Comparison of ENCODE assay signal across 18 cellular contexts in the genomic region with DNA sequence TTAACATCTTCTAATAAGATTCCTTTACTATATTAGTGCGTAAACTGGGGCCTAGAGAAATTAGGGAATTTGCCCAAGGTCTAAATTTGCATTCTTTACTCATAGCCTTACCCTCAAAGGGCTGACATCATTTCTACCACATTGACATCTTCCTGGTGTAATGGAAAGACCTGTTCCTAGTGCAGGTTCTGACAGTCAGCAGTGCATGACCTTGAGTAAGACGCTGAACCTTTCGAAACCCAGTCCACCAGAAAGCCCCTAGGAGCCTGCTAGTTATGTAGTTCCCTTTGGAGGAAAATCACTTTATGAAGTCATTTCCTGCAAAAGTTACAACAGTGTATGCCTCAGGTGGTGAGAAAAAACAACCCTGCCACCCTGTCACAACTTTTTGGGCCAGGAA.
DNase-seq lines count a peak whose midpoint lies in the region; ATAC-seq and TF ChIP-seq lines count a peak whose summit lies in the region.
"Had no signal": no experiment of that assay in that cellular context is flagged by ENCODE, and none has a peak within 500 bp of the region (broad histone marks: within the 10 kb centered on the region; RNA-seq: fewer than 3 reads in every experiment).

No MANE protein-coding gene starts in this region.

- POLR2A ChIA-PET in Caco-2 (lab: Charles Lee): no interaction called here

- H3K4me1 ChIP-seq in Caco-2: peaks cover 8% of the 10 kb centered on the region
- H3K4me1 ChIP-seq: HAP-1 had no signal

- H3K4me3 Mint-ChIP-seq in natural killer cell treated with Interleukin-12 subunit alpha and Interleukin-12 subunit beta and Interleukin-15 and Interleukin-18, amount 100 ng/mL, for 72 hours: no peak overlapping the region
- no peak overlapping the region for H3K4me3 Mint-ChIP-seq in natural killer cell
- H3K4me3 Mint-ChIP-seq in stimulated activated memory B cell treated with anti-CD40 and anti-IgM and Interleukin-4, amounts not matched to agents 10 μg/mL and 1 μg/mL and 100 μg/mL, for 72 hours: no peak overlapping the region
- no peak overlapping the region for H3K4me3 Mint-ChIP-seq in effector memory CD8-positive, alpha-beta T cell
- no peak overlapping the region for H3K4me3 Mint-ChIP-seq in Caco-2 (ENCODE audit: unreplicated experiment)
- H3K4me3 Mint-ChIP-seq: mesothelial cell of epicardium had no signal

- no peak overlapping the region for H3K27ac Mint-ChIP-seq in natural killer cell treated with Interleukin-12 subunit alpha and Interleukin-12 subunit beta and Interleukin-15 and Interleukin-18, amount 100 ng/mL, for 72 hours
- H3K27ac Mint-ChIP-seq in natural killer cell (no peak overlapping the region), Caco-2 (ENCODE audit: unreplicated experiment) (no peak overlapping the region)
- no peak overlapping the region for H3K27ac Mint-ChIP-seq in stimulated activated memory B cell treated with anti-CD40 and anti-IgM and Interleukin-4, amounts not matched to agents 10 μg/mL and 1 μg/mL and 100 μg/mL, for 72 hours
- no peak overlapping the region for H3K27ac Mint-ChIP-seq in effector memory CD8-positive, alpha-beta T cell
- H3K27ac Mint-ChIP-seq: IgD-negative memory B cell, mesothelial cell of epicardium had no signal

- no peaks in the 10 kb centered on the region for H3K9me3 Mint-ChIP-seq in natural killer cell treated with Interleukin-12 subunit alpha and Interleukin-12 subunit beta and Interleukin-15 and Interleukin-18, amount 100 ng/mL, for 72 hours
- no peaks in the 10 kb centered on the region for H3K9me3 Mint-ChIP-seq in natural killer cell
- H3K9me3 Mint-ChIP-seq in stimulated activated memory B cell treated with anti-CD40 and anti-IgM and Interleukin-4, amounts not matched to agents 10 μg/mL and 1 μg/mL and 100 μg/mL, for 72 hours: no peaks in the 10 kb centered on the region
- H3K9me3 Mint-ChIP-seq in effector memory CD8-positive, alpha-beta T cell: no peaks in the 10 kb centered on the region
- H3K9me3 Mint-ChIP-seq in Caco-2 (ENCODE audit: unreplicated experiment): no peaks in the 10 kb centered on the region
- H3K9me3 Mint-ChIP-seq: IgD-negative memory B cell, mesothelial cell of epicardium had no signal

- peaks cover 6 to 9% of the 10 kb centered on the region in 2 donors for H3K4me1 Mint-ChIP-seq in natural killer cell treated with Interleukin-12 subunit alpha and Interleukin-12 subunit beta and Interleukin-15 and Interleukin-18, amount 100 ng/mL, for 72 hours (ENCODE audit: low read depth in 2 of 2)
- peaks cover 17 to 23% of the 10 kb centered on the region in 2 donors for H3K4me1 Mint-ChIP-seq in natural killer cell
- peaks cover 7% of the 10 kb centered on the region for H3K4me1 Mint-ChIP-seq in stimulated activated memory B cell treated with anti-CD40 and anti-IgM and Interleukin-4, amounts not matched to agents 10 μg/mL and 1 μg/mL and 100 μg/mL, for 72 hours
- H3K4me1 Mint-ChIP-seq in effector memory CD8-positive, alpha-beta T cell (ENCODE audit: low read depth in 2 of 2): peaks cover 7 to 11% of the 10 kb centered on the region in 2 donors
- peaks cover 12% of the 10 kb centered on the region for H3K4me1 Mint-ChIP-seq in Caco-2 (ENCODE audit: low read depth, unreplicated experiment)

- no peaks in the 10 kb centered on the region for H3K27me3 ChIP-seq in Caco-2 (replicated peaks; ENCODE audit: control insufficient read depth, insufficient read depth, low read length)
- H3K27me3 ChIP-seq: neutrophil had no signal

- H3K36me3 Mint-ChIP-seq in natural killer cell treated with Interleukin-12 subunit alpha and Interleukin-12 subunit beta and Interleukin-15 and Interleukin-18, amount 100 ng/mL, for 72 hours: no peaks in the 10 kb centered on the region
- H3K36me3 Mint-ChIP-seq in natural killer cell: no peaks in the 10 kb centered on the region
- no peaks in the 10 kb centered on the region for H3K36me3 Mint-ChIP-seq in stimulated activated memory B cell treated with anti-CD40 and anti-IgM and Interleukin-4, amounts not matched to agents 10 μg/mL and 1 μg/mL and 100 μg/mL, for 72 hours
- H3K36me3 Mint-ChIP-seq in effector memory CD8-positive, alpha-beta T cell (ENCODE audit: insufficient read depth): no peaks in the 10 kb centered on the region
- no peaks in the 10 kb centered on the region for H3K36me3 Mint-ChIP-seq in Caco-2 (ENCODE audit: insufficient read depth, unreplicated experiment)
- H3K36me3 Mint-ChIP-seq: IgD-negative memory B cell, mesothelial cell of epicardium had no signal

- no TSS peak for BruUV-seq in Caco-2 (replicated peaks; lab: Mats Ljungman, UMichigan)

- no peak overlapping the region for H3K4me3 ChIP-seq in Caco-2 (ENCODE audit: low read depth, low read length)
- H3K4me3 ChIP-seq: HAP-1, PC-9 had no signal

- ATAC-seq in natural killer cell treated with Interleukin-12 subunit alpha and Interleukin-12 subunit beta and Interleukin-15 and Interleukin-18, amount 100 ng/mL, for 72 hours: peak; percentile 43 to 64
- no peak for ATAC-seq in natural killer cell
- ATAC-seq in GM19463 (IDR thresholded peaks at IDR 0.05; ENCODE audit: unreplicated experiment): peak; percentile 56
- peak; percentile 47 for ATAC-seq in HG03520 (IDR thresholded peaks at IDR 0.05; ENCODE audit: unreplicated experiment)
- ATAC-seq in stimulated activated memory B cell treated with anti-CD40 and anti-IgM and Interleukin-4, amounts not matched to agents 10 μg/mL and 1 μg/mL and 100 μg/mL, for 72 hours: peak; percentile 48
- no peak for ATAC-seq in effector memory CD8-positive, alpha-beta T cell (replicated peaks)
- no peak for ATAC-seq in GM21526 (IDR thresholded peaks at IDR 0.05; ENCODE audit: low FRiP score, unreplicated experiment)
- ATAC-seq: right cardiac atrium, SK-N-SH treated with all-trans-retinoic acid at 6 μM for 48 hours had no signal

- intact Hi-C loops in natural killer cell (cut with micrococcal nuclease): no loop called here
- intact Hi-C loops in Caco-2 (cut with micrococcal nuclease; ENCODE audit: unreplicated experiment): no loop called here

- TF ChIP-seq CTCF in natural killer cell (IDR thresholded peaks at IDR 0.05): no peak
- no peak for TF ChIP-seq CTCF in Caco-2 (IDR thresholded peaks at IDR 0.05; ENCODE audit: insufficient read depth in 1 of 2, low read depth in 1 of 2, low read length in 1 of 2, severe bottlenecking in 1 of 2, unreplicated experiment in 1 of 2)

- CTCF ChIA-PET in Caco-2 (lab: Charles Lee): no interaction called here

- DNase-seq in natural killer cell treated with Interleukin-12 subunit alpha and Interleukin-12 subunit beta and Interleukin-15 and Interleukin-18, amount 100 ng/mL, for 72 hours (ENCODE audit: low spot score): no peak
- no peak for DNase-seq in natural killer cell
- no peak for DNase-seq in effector memory CD8-positive, alpha-beta T cell
- no peak for DNase-seq in Caco-2
- DNase-seq: central memory CD4-positive, alpha-beta T cell; NCI-H2081; NCI-H526; PC-9; right cardiac atrium had no signal

- H3K27me3 Mint-ChIP-seq in natural killer cell treated with Interleukin-12 subunit alpha and Interleukin-12 subunit beta and Interleukin-15 and Interleukin-18, amount 100 ng/mL, for 72 hours: peaks cover 0 to 8% of the 10 kb centered on the region in 2 donors
- no peaks in the 10 kb centered on the region for H3K27me3 Mint-ChIP-seq in natural killer cell (ENCODE audit: low read depth in 2 of 2)
- no peaks in the 10 kb centered on the region for H3K27me3 Mint-ChIP-seq in stimulated activated memory B cell treated with anti-CD40 and anti-IgM and Interleukin-4, amounts not matched to agents 10 μg/mL and 1 μg/mL and 100 μg/mL, for 72 hours
- H3K27me3 Mint-ChIP-seq in effector memory CD8-positive, alpha-beta T cell: no peaks in the 10 kb centered on the region
- H3K27me3 Mint-ChIP-seq in Caco-2 (ENCODE audit: insufficient read depth, unreplicated experiment): no peaks in the 10 kb centered on the region

- H3K9me3 ChIP-seq in Caco-2: no peaks in the 10 kb centered on the region
- H3K9me3 ChIP-seq: HAP-1, neutrophil had no signal

- H3K36me3 ChIP-seq in Caco-2 (ENCODE audit: control insufficient read depth, insufficient read depth, low read length): no peaks in the 10 kb centered on the region
- H3K36me3 ChIP-seq: HAP-1, neutrophil had no signal

Comparison
In these comparisons a context has a peak if more than half of its experiments do, and no peak if none do; other contexts are left out.
1. ATAC-seq: peak in natural killer cell treated with Interleukin-12 subunit alpha and Interleukin-12 subunit beta and Interleukin-15 and Interleukin-18, amount 100 ng/mL, for 72 hours (2 of 2), GM19463 (single experiment), HG03520 (single experiment) and stimulated activated memory B cell treated with anti-CD40 and anti-IgM and Interleukin-4, amounts not matched to agents 10 μg/mL and 1 μg/mL and 100 μg/mL, for 72 hours (single experiment); none in natural killer cell (0 of 3), effector memory CD8-positive, alpha-beta T cell (single experiment) and GM21526 (single experiment).